Comparison of ENCODE assay signal across 20 cellular contexts in genomic region chr3:148203263-148204010, GRCh38.
DNase-seq lines count a peak whose midpoint lies in the region; ATAC-seq and TF ChIP-seq lines count a peak whose summit lies in the region.
"Had no signal": no experiment of that assay in that cellular context is flagged by ENCODE, and none has a peak within 500 bp of the region (broad histone marks: within the 10 kb centered on the region; RNA-seq: fewer than 3 reads in every experiment).

No MANE protein-coding gene starts in this region.

- H3K27ac ChIP-seq in GM23338 (ENCODE audit: low read depth) (no peak overlapping the region; the same call in 1 of the 2 replicates), SK-N-MC (peak overlapping the region; percentile 45; the same call in 1 of the 2 replicates), heart left ventricle (no peak overlapping the region)
- H3K27ac ChIP-seq: body of pancreas, C4-2B, thyroid gland had no signal

- no peaks in the 10 kb centered on the region for H3K9me3 ChIP-seq in SK-N-MC (ENCODE audit: low read depth, low read length)
- H3K9me3 ChIP-seq in heart left ventricle = no peaks in the 10 kb centered on the region
- H3K9me3 ChIP-seq: body of pancreas, MG63, thyroid gland had no signal

- peaks cover 6% of the 10 kb centered on the region; the same call in 1 of the 2 replicates for H3K4me1 ChIP-seq in GM23338 (ENCODE audit: insufficient read depth)
- no peaks in the 10 kb centered on the region for H3K4me1 ChIP-seq in heart left ventricle
- H3K4me1 ChIP-seq: body of pancreas, thyroid gland had no signal

- no peaks in the 10 kb centered on the region for H3F3A ChIP-seq in GM23338 (replicated peaks; ENCODE audit: low read depth)

- H3K27me3 Mint-ChIP-seq in GM23338 (ENCODE audit: insufficient read depth, low read depth, poor library complexity) = no peaks in the 10 kb centered on the region

- no peak overlapping the region for H3K4me2 ChIP-seq in GM23338

- no peak overlapping the region for H3K4me3 Mint-ChIP-seq in GM23338
- H3K4me3 Mint-ChIP-seq: neural crest cell; T-helper 1 cell treated with Interleukin-12 subunit alpha and Interleukin-12 subunit beta and Interleukin-4 antibody, amounts not matched to agents 30 μg/mL and 1 μg/mL, for 36 hours had no signal

- no peaks in the 10 kb centered on the region for H4K20me1 ChIP-seq in GM23338 (replicated peaks; ENCODE audit: insufficient read depth)

- H3K36me3 ChIP-seq in GM23338 (ENCODE audit: insufficient read depth) = no peaks in the 10 kb centered on the region
- no peaks in the 10 kb centered on the region for H3K36me3 ChIP-seq in SK-N-MC (ENCODE audit: insufficient read depth, low read length)
- no peaks in the 10 kb centered on the region for H3K36me3 ChIP-seq in heart left ventricle
- H3K36me3 ChIP-seq: MG63, thyroid gland had no signal

- TF ChIP-seq CTCF in GM23338 (conservative IDR thresholded peaks at IDR 0.05; ENCODE audit: low read depth in 2 of 2) (no peak), fibroblast of pulmonary artery (IDR thresholded peaks at IDR 0.05; ENCODE audit: low read length, missing control alignments) (no peak), heart left ventricle (IDR thresholded peaks at IDR 0.05) (no peak)

- no peaks in the 10 kb centered on the region for H3K9me3 Mint-ChIP-seq in GM23338

- ATAC-seq in GM23338 (peak; percentile 30; the same call in 1 of the 3 replicates), GM21528 (IDR thresholded peaks at IDR 0.05; ENCODE audit: low FRiP score, unreplicated experiment) (no peak), heart left ventricle (no peak)
- ATAC-seq: body of pancreas had no signal

- H2AFZ ChIP-seq in GM23338 = peak overlapping the region; percentile 87

- no peak for DNase-seq in GM23338 (ENCODE audit: low spot score)
- DNase-seq in SK-N-MC (ENCODE audit: low read depth, low spot score) = no peak
- DNase-seq in fibroblast of pulmonary artery (ENCODE audit: low read depth) = peak; percentile 63
- peak; percentile 37 for DNase-seq in pons (ENCODE audit: low spot score)
- DNase-seq in DMS 273 (lab: John Stamatoyannopoulos, UW; ENCODE audit: unreplicated experiment) = no peak
- DNase-seq in A172 (ENCODE audit: low spot score) = no peak
- no peak for DNase-seq in heart left ventricle
- DNase-seq: activated CD4-positive, CD25-positive, alpha-beta regulatory T cell treated with anti-CD3 and anti-CD28 coated beads, Interleukin-2, amount 50 U/mL, for 72 hours; activated gamma-delta T cell treated with Interleukin-2 at 50 U/mL for 16 hours; body of pancreas; effector CD8-positive, alpha-beta T cell; MG63; NCI-H2171; stimulated activated CD4-positive, alpha-beta T cell treated with anti-CD3 and anti-CD28 coated beads, Interleukin-4, amount 100 ng/mL, for 4 hours; thyroid gland had no signal

- H3K4me3 ChIP-seq in GM23338 (no peak overlapping the region), SK-N-MC (peak overlapping the region; percentile 21), fibroblast of pulmonary artery (replicated peaks; ENCODE audit: low read depth, low read length) (no peak overlapping the region), heart left ventricle (no peak overlapping the region)
- H3K4me3 ChIP-seq: body of pancreas, lung, MG63, thyroid gland had no signal

- no peaks in the 10 kb centered on the region for H3K36me3 Mint-ChIP-seq in GM23338 (ENCODE audit: low read depth)

- H3K27me3 ChIP-seq in GM23338 (ENCODE audit: insufficient read depth) (no peaks in the 10 kb centered on the region), heart left ventricle (no peaks in the 10 kb centered on the region)
- H3K27me3 ChIP-seq: body of pancreas, MG63, thyroid gland had no signal

- no peak overlapping the region for H3K9ac ChIP-seq in SK-N-MC (ENCODE audit: insufficient read length)

- intact Hi-C loops in heart left ventricle (cut with DNase I) = no loop called here

- H3K79me2 ChIP-seq in GM23338 (replicated peaks; ENCODE audit: insufficient read depth) = no peaks in the 10 kb centered on the region

- H3K4me1 Mint-ChIP-seq in GM23338 = peaks cover 20% of the 10 kb centered on the region

- peak overlapping the region; percentile 79 for H3K27ac Mint-ChIP-seq in GM23338
- H3K27ac Mint-ChIP-seq: T-helper 1 cell treated with Interleukin-12 subunit alpha and Interleukin-12 subunit beta and Interleukin-4 antibody, amounts not matched to agents 30 μg/mL and 1 μg/mL, for 36 hours had no signal

- TF ChIP-seq POLR2A in heart left ventricle (IDR thresholded peaks at IDR 0.05) = no peak

- no peaks in the 10 kb centered on the region for H3K9me2 ChIP-seq in GM23338 (ENCODE audit: insufficient read depth)

- WGBS in heart left ventricle, 4 donors = 63 to 67% (median 66%) methylated on average over 7 of the region's 7 CpGs

TF ChIP-seq in GM23338, 12 proteins besides CTCF, POLR2A, EP300 and RAD21:
- TF ChIP-seq EZH2phosphoT487 (IDR thresholded peaks at IDR 0.05; ENCODE audit: unreplicated experiment) = no peak

Comparison
In these comparisons a context has a peak if more than half of its experiments do, and no peak if none do; other contexts are left out.
1. DNase-seq: peak in fibroblast of pulmonary artery (single experiment) and pons (single experiment); none in GM23338 (single experiment), SK-N-MC (single experiment), DMS 273 (single experiment), A172 (single experiment) and heart left ventricle (0 of 5).